ENCODE assay signal across 1 cellular context in the genomic region with DNA sequence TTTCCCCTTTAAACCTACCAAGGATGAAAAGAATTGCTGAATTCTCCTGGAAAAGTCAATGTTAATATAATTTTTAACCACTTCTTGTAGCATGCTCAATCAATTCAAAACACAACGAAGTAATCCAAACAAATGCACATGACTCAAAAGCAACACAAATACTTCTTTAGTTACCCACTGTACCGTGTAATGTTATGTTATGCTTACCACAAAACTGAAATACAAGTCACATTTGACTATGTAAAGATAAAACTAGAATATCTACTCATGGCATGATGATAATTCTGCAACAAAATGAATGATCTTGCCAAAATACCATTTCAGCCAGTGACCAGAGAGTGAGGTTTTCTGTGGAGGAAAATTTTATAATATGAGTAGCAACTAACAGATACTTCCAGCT.
TF ChIP-seq lines count a peak whose summit lies in the region.

No MANE protein-coding gene starts in this region.

TF ChIP-seq in IMR-90, 13 proteins besides CTCF, POLR2A, EP300 and RAD21 (continued from another document):
- TF ChIP-seq, protein P1, sequence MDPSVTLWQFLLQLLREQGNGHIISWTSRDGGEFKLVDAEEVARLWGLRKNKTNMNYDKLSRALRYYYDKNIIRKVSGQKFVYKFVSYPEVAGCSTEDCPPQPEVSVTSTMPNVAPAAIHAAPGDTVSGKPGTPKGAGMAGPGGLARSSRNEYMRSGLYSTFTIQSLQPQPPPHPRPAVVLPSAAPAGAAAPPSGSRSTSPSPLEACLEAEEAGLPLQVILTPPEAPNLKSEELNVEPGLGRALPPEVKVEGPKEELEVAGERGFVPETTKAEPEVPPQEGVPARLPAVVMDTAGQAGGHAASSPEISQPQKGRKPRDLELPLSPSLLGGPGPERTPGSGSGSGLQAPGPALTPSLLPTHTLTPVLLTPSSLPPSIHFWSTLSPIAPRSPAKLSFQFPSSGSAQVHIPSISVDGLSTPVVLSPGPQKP (IDR thresholded peaks at IDR 0.05; ENCODE audit: borderline replicate concordance, low read depth, low read length), result no peak
- TF ChIP-seq RCOR1 (IDR thresholded peaks at IDR 0.05; ENCODE audit: insufficient replicate concordance, low read length) (no peak), MAFK (IDR thresholded peaks at IDR 0.05; ENCODE audit: low read depth, low read length) (no peak)
TF ChIP-seq in IMR-90: peak in this region for 0.
